ENCODE assay signal across 12 cellular contexts in the genomic region with DNA sequence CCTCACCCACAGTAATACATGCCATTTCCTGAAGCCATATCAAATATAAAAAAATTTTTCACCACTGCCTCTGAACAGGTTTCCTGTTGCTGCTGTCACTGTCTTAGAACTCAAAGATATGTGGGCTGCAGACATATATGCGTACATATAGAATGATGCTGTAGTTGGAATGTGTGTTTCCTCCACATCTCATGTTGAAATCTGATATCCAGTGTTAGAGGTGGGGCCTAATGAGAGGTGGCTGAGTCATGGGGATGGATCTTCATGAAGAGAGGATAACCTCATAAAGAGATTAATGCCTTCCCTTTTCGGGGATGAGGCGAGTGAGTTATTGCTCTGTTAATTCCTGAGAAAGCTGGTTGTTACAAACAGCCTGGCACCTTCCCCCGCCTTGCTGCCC. TPM values are rescaled to one million over a fixed set of nuclear protein-coding genes. Genes with fewer than 3 reads are reported as not detected.
DNase-seq lines count a peak whose midpoint lies in the region; ATAC-seq and TF ChIP-seq lines count a peak whose summit lies in the region.
"Had no signal": no experiment of that assay in that cellular context is flagged by ENCODE, and none has a peak within 500 bp of the region (broad histone marks: within the 10 kb centered on the region; RNA-seq: fewer than 3 reads in every experiment).

No MANE protein-coding gene starts in this region.

- H3K27ac ChIP-seq in mesenchymal stem cell (ENCODE audit: low read length, poor library complexity, severe bottlenecking) (no peak overlapping the region), adrenal gland (no peak overlapping the region)

- H3K23ac ChIP-seq in mesenchymal stem cell (ENCODE audit: low read length in 2 of 2) = no peak overlapping the region

- no peak overlapping the region for H4K8ac ChIP-seq in mesenchymal stem cell (ENCODE audit: low read length)

- H3K36me3 ChIP-seq in mesenchymal stem cell (ENCODE audit: control insufficient read depth in 1 of 2, insufficient read depth in 2 of 2, low read depth in 1 of 2, low read length in 2 of 2) = no peaks in the 10 kb centered on the region
- H3K36me3 ChIP-seq in adrenal gland (replicated peaks in 1 of 2) = no peaks in the 10 kb centered on the region

- peak; percentile 67 for ATAC-seq in SK-N-SH treated with all-trans-retinoic acid at 6 μM for 48 hours
- ATAC-seq: sciatic nerve had no signal

- intact Hi-C loops in adrenal gland (cut with DNase I) = loop anchor here in 1 of 2 donors (10.0 kb wide), 1 partner anchor 171 kb away; no protein-coding TSS in a partner anchor

- H3K4me1 ChIP-seq in mesenchymal stem cell (ENCODE audit: control insufficient read depth, insufficient read depth, low read depth, low read length) (no peaks in the 10 kb centered on the region), adrenal gland (replicated peaks in 1 of 2) (no peaks in the 10 kb centered on the region)

- H3K4ac ChIP-seq in mesenchymal stem cell (ENCODE audit: low read depth in 1 of 2, low read length in 2 of 2) = no peak overlapping the region

- H3K4me3 ChIP-seq in mesenchymal stem cell (ENCODE audit: insufficient read depth in 1 of 2, low read depth in 1 of 2, low read length in 2 of 2) (no peak overlapping the region), adrenal gland (no peak overlapping the region)

- H3K27me3 ChIP-seq in mesenchymal stem cell (ENCODE audit: control insufficient read depth in 1 of 2, insufficient read depth in 1 of 2, low read length in 2 of 2) = no peaks in the 10 kb centered on the region
- H3K27me3 ChIP-seq in adrenal gland = no peaks in the 10 kb centered on the region

- H2BK5ac ChIP-seq in mesenchymal stem cell (ENCODE audit: low read depth, low read length, poor library complexity, severe bottlenecking) = no peak overlapping the region

- DNase-seq in Daoy (ENCODE audit: low read depth) (peak; percentile 20), HT1080 (ENCODE audit: low read depth) (peak; percentile 72), mesenchymal stem cell (peak; percentile 29), adrenal gland (no peak), germinal center (ENCODE audit: low spot score) (no peak)
- DNase-seq in stimulated activated CD4-positive, alpha-beta T cell treated with anti-CD3 and anti-CD28 coated beads, Interleukin-2, amount 100 ng/mL, for 48 hours = no peak
- DNase-seq: activated B cell treated with CpG ODN at 0.5 μM for 24 hours, H7, Karpas-422, NCI-H1930 had no signal

- no peak overlapping the region for H3K9ac ChIP-seq in mesenchymal stem cell (ENCODE audit: low read length)

- no peak overlapping the region for H2BK12ac ChIP-seq in mesenchymal stem cell (ENCODE audit: low read length in 2 of 2)

- 54% methylated on average over 4 of the region's 4 CpGs for WGBS in mesenchymal stem cell
- WGBS in adrenal gland, 4 donors = 65 to 71% (median 68%) methylated on average over 4 of the region's 4 CpGs

- no peak overlapping the region for H2AFZ ChIP-seq in mesenchymal stem cell (ENCODE audit: low read depth, low read length)

- H3K79me1 ChIP-seq in mesenchymal stem cell (replicated peaks; ENCODE audit: low read length, poor library complexity, severe bottlenecking) = no peaks in the 10 kb centered on the region

- TF ChIP-seq CTCF in adrenal gland (IDR thresholded peaks at IDR 0.05) = no peak

- H3K4me2 ChIP-seq in mesenchymal stem cell (ENCODE audit: low read length, poor library complexity, severe bottlenecking) = no peak overlapping the region

- H3K14ac ChIP-seq in mesenchymal stem cell (ENCODE audit: low read length in 2 of 2) = no peak overlapping the region

- H2BK15ac ChIP-seq in mesenchymal stem cell (ENCODE audit: low read depth, poor library complexity, severe bottlenecking) = no peak overlapping the region

- TF ChIP-seq POLR2A in adrenal gland (IDR thresholded peaks at IDR 0.05) = no peak

- no peak overlapping the region for H3K18ac ChIP-seq in mesenchymal stem cell (ENCODE audit: low read depth in 1 of 2, low read length in 2 of 2)

- no peaks in the 10 kb centered on the region for H3K9me3 ChIP-seq in mesenchymal stem cell (ENCODE audit: control insufficient read depth, low read length)
- H3K9me3 ChIP-seq in adrenal gland (replicated peaks in 1 of 3) = no peaks in the 10 kb centered on the region

- no peak overlapping the region for H2BK120ac ChIP-seq in mesenchymal stem cell (ENCODE audit: low read depth, low read length)

- no peak overlapping the region for H4K91ac ChIP-seq in mesenchymal stem cell (ENCODE audit: low read length)

- H2AK5ac ChIP-seq in mesenchymal stem cell (ENCODE audit: low read length, severe bottlenecking) = no peak overlapping the region

TF ChIP-seq in SK-N-SH treated with all-trans-retinoic acid at 6 μM for 48 hours, 23 proteins besides CTCF, POLR2A, EP300 and RAD21:
- TF ChIP-seq GLIS3 (CRISPR knock-in tag; IDR thresholded peaks at IDR 0.05) = no peak
- TF ChIP-seq ZNF8 (CRISPR knock-in tag; IDR thresholded peaks at IDR 0.05) = no peak
- TF ChIP-seq ZNF565 (CRISPR knock-in tag; conservative IDR thresholded peaks at IDR 0.05; ENCODE audit: low read depth) = no peak
- no peak for TF ChIP-seq ZFP3 (CRISPR knock-in tag; IDR thresholded peaks at IDR 0.05)
- TF ChIP-seq TCF4 (CRISPR knock-in tag; IDR thresholded peaks at IDR 0.05; ENCODE audit: borderline replicate concordance) = no peak
- no peak for TF ChIP-seq ISL1 (CRISPR knock-in tag; IDR thresholded peaks at IDR 0.05)
- no peak for TF ChIP-seq ZC3H10 (CRISPR knock-in tag; IDR thresholded peaks at IDR 0.05)
- TF ChIP-seq TOX (CRISPR knock-in tag; IDR thresholded peaks at IDR 0.05; ENCODE audit: borderline replicate concordance) = no peak
- TF ChIP-seq, protein P1, sequence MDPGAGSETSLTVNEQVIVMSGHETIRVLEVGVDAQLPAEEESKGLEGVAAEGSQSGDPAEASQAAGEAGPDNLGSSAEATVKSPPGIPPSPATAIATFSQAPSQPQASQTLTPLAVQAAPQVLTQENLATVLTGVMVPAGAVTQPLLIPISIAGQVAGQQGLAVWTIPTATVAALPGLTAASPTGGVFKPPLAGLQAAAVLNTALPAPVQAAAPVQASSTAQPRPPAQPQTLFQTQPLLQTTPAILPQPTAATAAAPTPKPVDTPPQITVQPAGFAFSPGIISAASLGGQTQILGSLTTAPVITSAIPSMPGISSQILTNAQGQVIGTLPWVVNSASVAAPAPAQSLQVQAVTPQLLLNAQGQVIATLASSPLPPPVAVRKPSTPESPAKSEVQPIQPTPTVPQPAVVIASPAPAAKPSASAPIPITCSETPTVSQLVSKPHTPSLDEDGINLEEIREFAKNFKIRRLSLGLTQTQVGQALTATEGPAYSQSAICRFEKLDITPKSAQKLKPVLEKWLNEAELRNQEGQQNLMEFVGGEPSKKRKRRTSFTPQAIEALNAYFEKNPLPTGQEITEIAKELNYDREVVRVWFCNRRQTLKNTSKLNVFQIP (CRISPR knock-in tag; IDR thresholded peaks at IDR 0.05; ENCODE audit: borderline replicate concordance, low read depth) = no peak
- no peak for TF ChIP-seq ARNTL (CRISPR knock-in tag; IDR thresholded peaks at IDR 0.05; ENCODE audit: borderline replicate concordance, low read depth)
- TF ChIP-seq, protein P2, sequence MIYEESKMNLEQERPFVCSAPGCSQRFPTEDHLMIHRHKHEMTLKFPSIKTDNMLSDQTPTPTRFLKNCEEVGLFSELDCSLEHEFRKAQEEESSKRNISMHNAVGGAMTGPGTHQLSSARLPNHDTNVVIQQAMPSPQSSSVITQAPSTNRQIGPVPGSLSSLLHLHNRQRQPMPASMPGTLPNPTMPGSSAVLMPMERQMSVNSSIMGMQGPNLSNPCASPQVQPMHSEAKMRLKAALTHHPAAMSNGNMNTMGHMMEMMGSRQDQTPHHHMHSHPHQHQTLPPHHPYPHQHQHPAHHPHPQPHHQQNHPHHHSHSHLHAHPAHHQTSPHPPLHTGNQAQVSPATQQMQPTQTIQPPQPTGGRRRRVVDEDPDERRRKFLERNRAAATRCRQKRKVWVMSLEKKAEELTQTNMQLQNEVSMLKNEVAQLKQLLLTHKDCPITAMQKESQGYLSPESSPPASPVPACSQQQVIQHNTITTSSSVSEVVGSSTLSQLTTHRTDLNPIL (CRISPR knock-in tag; IDR thresholded peaks at IDR 0.05; ENCODE audit: low read depth) = no peak
- no peak for TF ChIP-seq BACH2 (CRISPR knock-in tag; IDR thresholded peaks at IDR 0.05; ENCODE audit: borderline replicate concordance)
TF ChIP-seq in SK-N-SH treated with all-trans-retinoic acid at 6 μM for 48 hours: peak in this region for 0.

RNA-seq across cellular contexts. Expression of a gene that starts 7.7 kb away (rescaled TPM):
- total RNA-seq in Daoy (2014; rRNA removed; shearing (Covaris generic)) = not detected in 2 replicates
- total RNA-seq in HT1080 (2014; rRNA removed; shearing (Covaris generic)) = not detected in 2 replicates
- polyA plus RNA-seq in HT1080 (2015; cell fraction: cytosol; rRNA removed) = not detected in 2 replicates
- not detected in 2 replicates for polyA plus RNA-seq in HT1080 (2015; cell fraction: nucleus; rRNA removed)
- not detected for polyA plus RNA-seq in mesenchymal stem cell (2013, experiment 1 of 2)
- polyA plus RNA-seq in mesenchymal stem cell (2013, experiment 2 of 2) = not detected
- not detected for total RNA-seq in adrenal gland
- not detected for polyA plus RNA-seq in adrenal gland
- total RNA-seq: activated B cell treated with CpG ODN at 0.5 μM for 24 hours, H7, sciatic nerve had no signal

Comparison
In these comparisons a context has a peak if more than half of its experiments do, and no peak if none do; other contexts are left out.
1. DNase-seq: peak in Daoy (single experiment), HT1080 (single experiment) and mesenchymal stem cell (single experiment); none in adrenal gland (0 of 7), stimulated activated CD4-positive, alpha-beta T cell treated with anti-CD3 and anti-CD28 coated beads, Interleukin-2, amount 100 ng/mL, for 48 hours (0 of 2) and germinal center (single experiment).